2 cellular contexts compared by ENCODE assay signal in the genomic region with DNA sequence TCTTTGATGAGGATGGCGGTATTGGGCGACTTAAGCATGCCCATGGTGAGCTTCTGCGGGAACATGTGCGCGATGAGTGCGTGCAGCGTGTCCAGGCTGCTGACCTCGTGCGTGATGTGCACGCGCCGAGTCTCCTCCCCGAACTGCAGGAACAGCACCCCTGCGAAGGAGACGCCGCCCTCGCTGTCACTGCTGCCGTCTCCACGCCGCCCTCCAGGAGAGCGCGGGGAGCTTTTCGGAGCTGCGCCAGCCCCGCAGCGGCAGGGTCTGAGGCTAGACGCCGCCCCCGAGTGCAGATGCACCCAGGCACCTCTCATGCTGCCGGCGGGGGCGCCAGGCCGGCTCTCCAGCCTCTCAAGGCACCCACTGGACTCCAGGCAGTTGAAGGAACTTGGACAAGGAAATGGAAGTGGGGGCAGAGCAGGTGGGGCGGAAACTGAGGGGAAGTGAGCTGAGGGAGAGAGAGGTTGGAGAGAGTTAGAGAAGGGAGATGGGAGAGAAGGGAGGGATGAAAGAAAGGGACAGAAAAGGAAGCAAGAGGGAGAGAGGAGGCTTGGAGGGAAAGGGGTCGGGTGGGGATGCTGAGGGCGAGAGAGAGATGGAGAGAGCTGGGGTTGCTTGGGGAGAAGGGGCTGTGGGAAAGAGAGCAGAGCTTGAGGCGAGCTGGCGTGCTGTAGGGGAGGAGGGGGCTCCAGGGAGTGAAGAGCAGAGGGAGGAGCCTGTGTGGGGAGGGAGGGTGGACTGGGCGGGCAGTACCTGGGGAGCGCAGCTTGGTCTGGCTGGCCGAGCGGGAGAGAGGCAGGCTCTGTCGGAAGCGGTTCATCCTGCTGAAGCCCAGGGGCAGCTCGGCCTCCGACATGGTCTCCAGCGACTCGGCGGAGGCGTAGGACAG.
TF ChIP-seq lines count a peak whose summit lies in the region.

No MANE protein-coding gene starts in this region.

TF ChIP-seq in GM23338, 12 proteins besides CTCF, POLR2A, EP300 and RAD21 (continued from another document):
- no peak for TF ChIP-seq CREB1 (CRISPR knock-in tag; IDR thresholded peaks at IDR 0.05; ENCODE audit: low read depth)
- TF ChIP-seq NANOG (IDR thresholded peaks at IDR 0.05; ENCODE audit: borderline replicate concordance), result no peak
- TF ChIP-seq POLR2AphosphoS5 (IDR thresholded peaks at IDR 0.05; ENCODE audit: low read depth), result no peak
- no peak for TF ChIP-seq REST (IDR thresholded peaks at IDR 0.05; ENCODE audit: unreplicated experiment)
- peak; percentile 88 for TF ChIP-seq EZH2 (IDR thresholded peaks at IDR 0.05; ENCODE audit: low read depth, unreplicated experiment)

TF ChIP-seq in WTC11, 78 proteins besides CTCF, POLR2A, EP300 and RAD21 (continued from another document):
- 0 out of 2 replicates have a peak, but pooled peaks have one; percentile 50 for TF ChIP-seq ZBTB43 (CRISPR knock-in tag; IDR thresholded peaks at IDR 0.05)
- TF ChIP-seq MAX (CRISPR knock-in tag; IDR thresholded peaks at IDR 0.05), result peak; percentile 44
- TF ChIP-seq USF1 (CRISPR knock-in tag; IDR thresholded peaks at IDR 0.05), result 0 out of 2 replicates have a peak, but pooled peaks have one; percentile 17
- TF ChIP-seq HMGXB4 (CRISPR knock-in tag; IDR thresholded peaks at IDR 0.05), result peak; percentile 29; the same call in 1 of the 2 replicates
- TF ChIP-seq TEAD1 (CRISPR knock-in tag; IDR thresholded peaks at IDR 0.05), result peak; percentile 50; the same call in 1 of the 2 replicates
- TF ChIP-seq E2F5 (CRISPR knock-in tag; IDR thresholded peaks at IDR 0.05), result 0 out of 2 replicates have a peak, but pooled peaks have one; percentile 49
- TF ChIP-seq ZNF232 (CRISPR knock-in tag; IDR thresholded peaks at IDR 0.05), result no peak
- peak; percentile 50; the same call in 1 of the 2 replicates for TF ChIP-seq NFE2L1 (CRISPR knock-in tag; IDR thresholded peaks at IDR 0.05)
- TF ChIP-seq, protein P1, sequence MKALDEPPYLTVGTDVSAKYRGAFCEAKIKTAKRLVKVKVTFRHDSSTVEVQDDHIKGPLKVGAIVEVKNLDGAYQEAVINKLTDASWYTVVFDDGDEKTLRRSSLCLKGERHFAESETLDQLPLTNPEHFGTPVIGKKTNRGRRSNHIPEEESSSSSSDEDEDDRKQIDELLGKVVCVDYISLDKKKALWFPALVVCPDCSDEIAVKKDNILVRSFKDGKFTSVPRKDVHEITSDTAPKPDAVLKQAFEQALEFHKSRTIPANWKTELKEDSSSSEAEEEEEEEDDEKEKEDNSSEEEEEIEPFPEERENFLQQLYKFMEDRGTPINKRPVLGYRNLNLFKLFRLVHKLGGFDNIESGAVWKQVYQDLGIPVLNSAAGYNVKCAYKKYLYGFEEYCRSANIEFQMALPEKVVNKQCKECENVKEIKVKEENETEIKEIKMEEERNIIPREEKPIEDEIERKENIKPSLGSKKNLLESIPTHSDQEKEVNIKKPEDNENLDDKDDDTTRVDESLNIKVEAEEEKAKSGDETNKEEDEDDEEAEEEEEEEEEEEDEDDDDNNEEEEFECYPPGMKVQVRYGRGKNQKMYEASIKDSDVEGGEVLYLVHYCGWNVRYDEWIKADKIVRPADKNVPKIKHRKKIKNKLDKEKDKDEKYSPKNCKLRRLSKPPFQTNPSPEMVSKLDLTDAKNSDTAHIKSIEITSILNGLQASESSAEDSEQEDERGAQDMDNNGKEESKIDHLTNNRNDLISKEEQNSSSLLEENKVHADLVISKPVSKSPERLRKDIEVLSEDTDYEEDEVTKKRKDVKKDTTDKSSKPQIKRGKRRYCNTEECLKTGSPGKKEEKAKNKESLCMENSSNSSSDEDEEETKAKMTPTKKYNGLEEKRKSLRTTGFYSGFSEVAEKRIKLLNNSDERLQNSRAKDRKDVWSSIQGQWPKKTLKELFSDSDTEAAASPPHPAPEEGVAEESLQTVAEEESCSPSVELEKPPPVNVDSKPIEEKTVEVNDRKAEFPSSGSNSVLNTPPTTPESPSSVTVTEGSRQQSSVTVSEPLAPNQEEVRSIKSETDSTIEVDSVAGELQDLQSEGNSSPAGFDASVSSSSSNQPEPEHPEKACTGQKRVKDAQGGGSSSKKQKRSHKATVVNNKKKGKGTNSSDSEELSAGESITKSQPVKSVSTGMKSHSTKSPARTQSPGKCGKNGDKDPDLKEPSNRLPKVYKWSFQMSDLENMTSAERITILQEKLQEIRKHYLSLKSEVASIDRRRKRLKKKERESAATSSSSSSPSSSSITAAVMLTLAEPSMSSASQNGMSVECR (CRISPR knock-in tag; IDR thresholded peaks at IDR 0.05; ENCODE audit: borderline replicate concordance), result 0 out of 2 replicates have a peak, but pooled peaks have one; percentile 19
- TF ChIP-seq, protein P2, sequence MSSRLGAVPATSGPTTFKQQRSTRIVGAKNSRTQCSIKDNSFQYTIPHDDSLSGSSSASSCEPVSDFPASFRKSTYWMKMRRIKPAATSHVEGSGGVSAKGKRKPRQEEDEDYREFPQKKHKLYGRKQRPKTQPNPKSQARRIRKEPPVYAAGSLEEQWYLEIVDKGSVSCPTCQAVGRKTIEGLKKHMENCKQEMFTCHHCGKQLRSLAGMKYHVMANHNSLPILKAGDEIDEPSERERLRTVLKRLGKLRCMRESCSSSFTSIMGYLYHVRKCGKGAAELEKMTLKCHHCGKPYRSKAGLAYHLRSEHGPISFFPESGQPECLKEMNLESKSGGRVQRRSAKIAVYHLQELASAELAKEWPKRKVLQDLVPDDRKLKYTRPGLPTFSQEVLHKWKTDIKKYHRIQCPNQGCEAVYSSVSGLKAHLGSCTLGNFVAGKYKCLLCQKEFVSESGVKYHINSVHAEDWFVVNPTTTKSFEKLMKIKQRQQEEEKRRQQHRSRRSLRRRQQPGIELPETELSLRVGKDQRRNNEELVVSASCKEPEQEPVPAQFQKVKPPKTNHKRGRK (CRISPR knock-in tag; IDR thresholded peaks at IDR 0.05; ENCODE audit: borderline replicate concordance), result no peak
- TF ChIP-seq JUN (CRISPR knock-in tag; IDR thresholded peaks at IDR 0.05), result no peak
- TF ChIP-seq, protein P3, sequence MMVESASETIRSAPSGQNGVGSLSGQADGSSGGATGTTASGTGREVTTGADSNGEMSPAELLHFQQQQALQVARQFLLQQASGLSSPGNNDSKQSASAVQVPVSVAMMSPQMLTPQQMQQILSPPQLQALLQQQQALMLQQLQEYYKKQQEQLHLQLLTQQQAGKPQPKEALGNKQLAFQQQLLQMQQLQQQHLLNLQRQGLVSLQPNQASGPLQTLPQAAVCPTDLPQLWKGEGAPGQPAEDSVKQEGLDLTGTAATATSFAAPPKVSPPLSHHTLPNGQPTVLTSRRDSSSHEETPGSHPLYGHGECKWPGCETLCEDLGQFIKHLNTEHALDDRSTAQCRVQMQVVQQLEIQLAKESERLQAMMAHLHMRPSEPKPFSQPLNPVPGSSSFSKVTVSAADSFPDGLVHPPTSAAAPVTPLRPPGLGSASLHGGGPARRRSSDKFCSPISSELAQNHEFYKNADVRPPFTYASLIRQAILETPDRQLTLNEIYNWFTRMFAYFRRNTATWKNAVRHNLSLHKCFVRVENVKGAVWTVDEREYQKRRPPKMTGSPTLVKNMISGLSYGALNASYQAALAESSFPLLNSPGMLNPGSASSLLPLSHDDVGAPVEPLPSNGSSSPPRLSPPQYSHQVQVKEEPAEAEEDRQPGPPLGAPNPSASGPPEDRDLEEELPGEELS (CRISPR knock-in tag; IDR thresholded peaks at IDR 0.05), result peak; percentile 66; the same call in 1 of the 2 replicates
- TF ChIP-seq ELF4 (CRISPR knock-in tag; IDR thresholded peaks at IDR 0.05; ENCODE audit: low read depth), result 0 out of 2 replicates have a peak, but pooled peaks have one; percentile 25
